Comparison of ENCODE assay signal across 34 cellular contexts in genomic region chr17:31291820-31292219, GRCh38. TPM values are rescaled to one million over a fixed set of nuclear protein-coding genes. Genes with fewer than 3 reads are reported as not detected.
"Had no signal": no experiment of that assay in that cellular context is flagged by ENCODE, and none has a peak within 500 bp of the region (broad histone marks: within the 10 kb centered on the region; RNA-seq: fewer than 3 reads in every experiment).

No MANE protein-coding gene starts in this region.

- H3K4me3 ChIP-seq: ascending aorta, body of pancreas, MG63, PC-9 had no signal

- H3K9me3 ChIP-seq: ascending aorta, body of pancreas, MG63 had no signal

- H2AFZ ChIP-seq: PC-9 had no signal

- FAIRE-seq: bronchial epithelial cell, RCC 7860, TTC549 had no signal

- H3K27ac ChIP-seq: ascending aorta, body of pancreas, PC-9 had no signal

- H3K27ac Mint-ChIP-seq: activated CD4-positive, alpha-beta T cell treated with anti-CD3 and anti-CD28 coated beads, Interleukin-2, amount 10 ng/mL, durations not matched to agents 24 days and 14 days; activated CD8-positive, alpha-beta T cell treated with anti-CD3 and anti-CD28 coated beads for 36 hours; activated naive CD8-positive, alpha-beta T cell treated with anti-CD3 and anti-CD28 coated beads for 36 hours; activated T-cell treated with anti-CD3 and anti-CD28 coated beads, Interleukin-2, amount 50 U/mL, for 72 hours; activated T-helper 17 cell treated with anti-CD3 and anti-CD28 coated beads, Interleukin-2, amount 50 U/mL, for 72 hours had no signal

- DNase-seq: activated CD4-positive, alpha-beta T cell treated with anti-CD3 and anti-CD28 coated beads, Interleukin-2, amount 10 ng/mL, durations not matched to agents 24 days and 14 days; activated CD4-positive, alpha-beta T cell treated with anti-CD3 and anti-CD28 coated beads, Interleukin-2, amount 50 U/mL, for 4 hours; activated CD8-positive, alpha-beta T cell treated with anti-CD3 and anti-CD28 coated beads for 36 hours; activated effector memory CD4-positive, alpha-beta T cell treated with anti-CD3 and anti-CD28 coated beads, Interleukin-2, amount 50 U/mL, for 16 hours; activated naive CD4-positive, alpha-beta T cell; activated naive CD4-positive, alpha-beta T cell treated with anti-CD3 and anti-CD28 coated beads, Interleukin-2, amount 50 U/mL, for 16 hours; activated naive CD8-positive, alpha-beta T cell treated with anti-CD3 and anti-CD28 coated beads for 36 hours; activated T-cell treated with anti-CD3 and anti-CD28 coated beads, Interleukin-2, amount 50 U/mL, for 1 hour; activated T-cell treated with anti-CD3 and anti-CD28 coated beads, Interleukin-2, amount 50 U/mL, for 72 hours; amygdala; body of pancreas; caudate nucleus; cerebellar nuclear complex; Kasumi-1; MG63; NCI-H1048; NCI-H1105 treated with DMSO at 0.1 percent for 48 hours; NCI-H1436; NCI-H187; NCI-H2029 treated with DMSO at 0.1 percent for 48 hours; NCI-H2107; NCI-H2171; NCI-H510A; NCI-H748 treated with DMSO at 0.1 percent for 48 hours; NK-92 treated with Interleukin-12 subunit alpha and Interleukin-12 subunit beta, amount 100 ng/mL, for 24 hours; PC-9; Right ventricle myocardium superior; SW 1271; T1000 had no signal

- H3K4me1 ChIP-seq: ascending aorta, body of pancreas had no signal

- H3K4me1 Mint-ChIP-seq: activated T-helper 17 cell treated with anti-CD3 and anti-CD28 coated beads, Interleukin-2, amount 50 U/mL, for 72 hours had no signal

- H3K9me3 Mint-ChIP-seq: activated CD4-positive, alpha-beta T cell treated with anti-CD3 and anti-CD28 coated beads, Interleukin-2, amount 10 ng/mL, durations not matched to agents 24 days and 14 days; activated CD8-positive, alpha-beta T cell treated with anti-CD3 and anti-CD28 coated beads for 36 hours; activated naive CD8-positive, alpha-beta T cell treated with anti-CD3 and anti-CD28 coated beads for 36 hours; activated T-cell treated with anti-CD3 and anti-CD28 coated beads, Interleukin-2, amount 50 U/mL, for 72 hours; activated T-helper 17 cell treated with anti-CD3 and anti-CD28 coated beads, Interleukin-2, amount 50 U/mL, for 72 hours had no signal

- ATAC-seq: activated CD8-positive, alpha-beta T cell treated with anti-CD3 and anti-CD28 coated beads for 36 hours; activated T-cell treated with anti-CD3 and anti-CD28 coated beads, Interleukin-2, amount 50 U/mL, for 72 hours; activated T-helper 17 cell treated with anti-CD3 and anti-CD28 coated beads, Interleukin-2, amount 50 U/mL, for 72 hours; body of pancreas had no signal

- H3K27me3 Mint-ChIP-seq: activated CD4-positive, alpha-beta T cell treated with anti-CD3 and anti-CD28 coated beads, Interleukin-2, amount 10 ng/mL, durations not matched to agents 24 days and 14 days; activated CD8-positive, alpha-beta T cell treated with anti-CD3 and anti-CD28 coated beads for 36 hours; activated naive CD8-positive, alpha-beta T cell treated with anti-CD3 and anti-CD28 coated beads for 36 hours; activated T-helper 17 cell treated with anti-CD3 and anti-CD28 coated beads, Interleukin-2, amount 50 U/mL, for 72 hours had no signal

- H3K4me3 Mint-ChIP-seq: activated CD4-positive, alpha-beta T cell treated with anti-CD3 and anti-CD28 coated beads, Interleukin-2, amount 10 ng/mL, durations not matched to agents 24 days and 14 days; activated CD8-positive, alpha-beta T cell treated with anti-CD3 and anti-CD28 coated beads for 36 hours; activated naive CD8-positive, alpha-beta T cell treated with anti-CD3 and anti-CD28 coated beads for 36 hours; activated T-cell treated with anti-CD3 and anti-CD28 coated beads, Interleukin-2, amount 50 U/mL, for 72 hours; activated T-helper 17 cell treated with anti-CD3 and anti-CD28 coated beads, Interleukin-2, amount 50 U/mL, for 72 hours had no signal

- H3K27me3 ChIP-seq: ascending aorta, body of pancreas, MG63 had no signal

- H3K4me2 ChIP-seq: PC-9 had no signal

RNA-seq across cellular contexts. Expression of gene OMG, which starts 5.2 kb away (rescaled TPM):
- total RNA-seq: ascending aorta, bronchial epithelial cell, PC-9, Right ventricle myocardium superior had no signal

RNA-seq across cellular contexts. Expression of gene EVI2B, which starts 22.0 kb away (rescaled TPM):
- total RNA-seq: bronchial epithelial cell, PC-9 had no signal

RNA-seq across cellular contexts. Expression of gene EVI2A, which starts 29.6 kb away (rescaled TPM):
- total RNA-seq: bronchial epithelial cell, PC-9 had no signal
